14 cellular contexts compared by ENCODE assay signal in the genomic region with DNA sequence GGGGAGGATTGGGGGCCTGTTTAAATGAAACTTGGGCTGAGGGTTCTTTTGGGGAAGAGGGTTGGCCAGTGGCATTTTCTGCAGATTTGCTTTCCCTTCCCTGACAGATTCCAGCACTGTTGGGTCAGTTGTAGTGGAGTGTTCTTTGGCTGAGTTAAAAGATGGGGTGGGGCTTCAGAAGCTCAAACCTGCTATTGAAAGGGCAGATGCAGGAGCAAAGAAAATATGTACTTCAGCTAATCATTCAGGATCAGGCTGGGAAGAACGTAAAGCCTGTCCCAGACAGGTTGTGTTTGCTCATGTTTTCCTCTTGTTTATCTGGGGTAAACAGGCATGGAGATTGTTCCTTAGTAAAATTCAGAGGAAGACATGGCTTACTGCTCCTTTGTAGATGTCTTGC. TPM values are rescaled to one million over a fixed set of nuclear protein-coding genes. Genes with fewer than 3 reads are reported as not detected.
DNase-seq lines count a peak whose midpoint lies in the region; ATAC-seq and TF ChIP-seq lines count a peak whose summit lies in the region.
"Had no signal": no experiment of that assay in that cellular context is flagged by ENCODE, and none has a peak within 500 bp of the region (broad histone marks: within the 10 kb centered on the region; RNA-seq: fewer than 3 reads in every experiment).

No MANE protein-coding gene starts in this region.

- DNase-seq in heart left ventricle (no peak), left ventricle myocardium superior (no peak), esophagus squamous epithelium (lab: John Stamatoyannopoulos, UW) (no peak), vagina (ENCODE audit: extremely low spot score in 2 of 2) (no peak), NCI-H510A (lab: John Stamatoyannopoulos, UW) (no peak)
- DNase-seq in natural killer cell treated with Interleukin-12 subunit alpha and Interleukin-12 subunit beta and Interleukin-15 and Interleukin-18, amount 100 ng/mL, for 72 hours (ENCODE audit: low spot score) = no peak
- DNase-seq: activated CD4-positive, alpha-beta T cell treated with anti-CD3 and anti-CD28 coated beads, Interleukin-2, amount 10 ng/mL, durations not matched to agents 24 days and 14 days; Calu3; Kasumi-1; NCI-H2171 treated with DMSO at 0.1 percent for 48 hours had no signal

- ATAC-seq in heart left ventricle (peak in 2 of 4 donors; percentile 29 to 32), left ventricle myocardium superior (no peak), HG03457 (IDR thresholded peaks at IDR 0.05; ENCODE audit: unreplicated experiment) (no peak)
- no peak for ATAC-seq in natural killer cell treated with Interleukin-12 subunit alpha and Interleukin-12 subunit beta and Interleukin-15 and Interleukin-18, amount 100 ng/mL, for 72 hours
- ATAC-seq: activated T-helper 17 cell treated with anti-CD3 and anti-CD28 coated beads, Interleukin-2, amount 50 U/mL, for 72 hours had no signal

- H3K4me1 Mint-ChIP-seq in nephron = peaks cover 44% of the 10 kb centered on the region
- peaks cover 0 to 3% of the 10 kb centered on the region in 2 donors for H3K4me1 Mint-ChIP-seq in natural killer cell treated with Interleukin-12 subunit alpha and Interleukin-12 subunit beta and Interleukin-15 and Interleukin-18, amount 100 ng/mL, for 72 hours (ENCODE audit: low read depth in 2 of 2)
- H3K4me1 Mint-ChIP-seq: activated T-helper 17 cell treated with anti-CD3 and anti-CD28 coated beads, Interleukin-2, amount 50 U/mL, for 72 hours had no signal

- intact Hi-C loops in heart left ventricle (cut with DNase I) = loop anchor here in 7 of 10 donors (10.0 kb wide), 3 partner anchors 50 to 120 kb away; no protein-coding TSS in a partner anchor
- intact Hi-C loops in left ventricle myocardium superior (cut with micrococcal nuclease) = no loop called here
- intact Hi-C loops in esophagus squamous epithelium (cut with DNase I) = no loop called here
- intact Hi-C loops in vagina (cut with DNase I) = no loop called here

- H3K9me3 ChIP-seq in heart left ventricle = no peaks in the 10 kb centered on the region
- no peaks in the 10 kb centered on the region for H3K9me3 ChIP-seq in esophagus squamous epithelium
- H3K9me3 ChIP-seq in vagina = no peaks in the 10 kb centered on the region

- peak overlapping the region; percentile 51 to 78 (median 70) for H3K4me3 Mint-ChIP-seq in nephron
- no peak overlapping the region for H3K4me3 Mint-ChIP-seq in natural killer cell treated with Interleukin-12 subunit alpha and Interleukin-12 subunit beta and Interleukin-15 and Interleukin-18, amount 100 ng/mL, for 72 hours
- H3K4me3 Mint-ChIP-seq: activated CD4-positive, alpha-beta T cell treated with anti-CD3 and anti-CD28 coated beads, Interleukin-2, amount 10 ng/mL, durations not matched to agents 24 days and 14 days; activated T-helper 17 cell treated with anti-CD3 and anti-CD28 coated beads, Interleukin-2, amount 50 U/mL, for 72 hours had no signal

- TF ChIP-seq POLR2A in heart left ventricle (IDR thresholded peaks at IDR 0.05) = no peak
- TF ChIP-seq POLR2A in esophagus squamous epithelium (IDR thresholded peaks at IDR 0.05) = no peak
- TF ChIP-seq POLR2A in vagina (IDR thresholded peaks at IDR 0.05) = no peak

- TF ChIP-seq CTCF in heart left ventricle (IDR thresholded peaks at IDR 0.05) = no peak
- no peak for TF ChIP-seq CTCF in esophagus squamous epithelium (IDR thresholded peaks at IDR 0.05)
- no peak for TF ChIP-seq CTCF in nephron (IDR thresholded peaks at IDR 0.05; ENCODE audit: unreplicated experiment in 3 of 3)
- no peak for TF ChIP-seq CTCF in vagina (IDR thresholded peaks at IDR 0.05)

- H3K36me3 ChIP-seq in heart left ventricle (peaks cover 0 to 3% (median 0%) of the 10 kb centered on the region in 9 donors), esophagus squamous epithelium (peaks cover 0 to 18% (median 0%) of the 10 kb centered on the region in 3 donors), vagina (no peaks in the 10 kb centered on the region)

- peak overlapping the region in 2 of 3 experiments; percentile 17 to 50 for H3K27ac Mint-ChIP-seq in nephron
- no peak overlapping the region for H3K27ac Mint-ChIP-seq in natural killer cell treated with Interleukin-12 subunit alpha and Interleukin-12 subunit beta and Interleukin-15 and Interleukin-18, amount 100 ng/mL, for 72 hours
- H3K27ac Mint-ChIP-seq: activated CD4-positive, alpha-beta T cell treated with anti-CD3 and anti-CD28 coated beads, Interleukin-2, amount 10 ng/mL, durations not matched to agents 24 days and 14 days; activated T-helper 17 cell treated with anti-CD3 and anti-CD28 coated beads, Interleukin-2, amount 50 U/mL, for 72 hours had no signal

- peak overlapping the region in 10 of 12 donors; percentile 75 to 89 (median 82) for H3K4me3 ChIP-seq in heart left ventricle
- peak overlapping the region; percentile 58 to 91 (median 74) for H3K4me3 ChIP-seq in esophagus squamous epithelium
- peak overlapping the region in 1 of 2 donors; percentile 70 for H3K4me3 ChIP-seq in vagina

- peaks cover 0 to 62% (median 29%) of the 10 kb centered on the region in 12 donors for H3K4me1 ChIP-seq in heart left ventricle
- peaks cover 25 to 64% (median 26%) of the 10 kb centered on the region in 3 donors for H3K4me1 ChIP-seq in esophagus squamous epithelium
- peaks cover 25% of the 10 kb centered on the region for H3K4me1 ChIP-seq in vagina

- H3K27ac ChIP-seq in heart left ventricle = peak overlapping the region; percentile 38 to 98 (median 92)
- peak overlapping the region; percentile 71 to 98 (median 96) for H3K27ac ChIP-seq in esophagus squamous epithelium
- peak overlapping the region; percentile 83 for H3K27ac ChIP-seq in vagina

- WGBS in heart left ventricle, 4 donors = 37 to 59% (median 43%) methylated on average over 1 of the region's 1 CpG
- 38% methylated on average over 1 of the region's 1 CpG for WGBS in esophagus squamous epithelium, 2 donors

- peaks cover 3% of the 10 kb centered on the region for H3K27me3 Mint-ChIP-seq in nephron (ENCODE audit: low read depth)
- H3K27me3 Mint-ChIP-seq in natural killer cell treated with Interleukin-12 subunit alpha and Interleukin-12 subunit beta and Interleukin-15 and Interleukin-18, amount 100 ng/mL, for 72 hours = peaks cover 36 to 63% of the 10 kb centered on the region in 2 donors

- no peaks in the 10 kb centered on the region for H3K36me3 Mint-ChIP-seq in nephron (ENCODE audit: low read depth)
- no peaks in the 10 kb centered on the region for H3K36me3 Mint-ChIP-seq in natural killer cell treated with Interleukin-12 subunit alpha and Interleukin-12 subunit beta and Interleukin-15 and Interleukin-18, amount 100 ng/mL, for 72 hours

- no peaks in the 10 kb centered on the region for H3K27me3 ChIP-seq in heart left ventricle
- H3K27me3 ChIP-seq in esophagus squamous epithelium = peaks cover 0 to 3% (median 0%) of the 10 kb centered on the region in 4 donors
- H3K27me3 ChIP-seq in vagina = no peaks in the 10 kb centered on the region

- H3K9me3 Mint-ChIP-seq in nephron = no peaks in the 10 kb centered on the region
- no peaks in the 10 kb centered on the region for H3K9me3 Mint-ChIP-seq in natural killer cell treated with Interleukin-12 subunit alpha and Interleukin-12 subunit beta and Interleukin-15 and Interleukin-18, amount 100 ng/mL, for 72 hours
- H3K9me3 Mint-ChIP-seq: activated CD4-positive, alpha-beta T cell treated with anti-CD3 and anti-CD28 coated beads, Interleukin-2, amount 10 ng/mL, durations not matched to agents 24 days and 14 days; activated T-helper 17 cell treated with anti-CD3 and anti-CD28 coated beads, Interleukin-2, amount 50 U/mL, for 72 hours had no signal

RNA-seq across cellular contexts. Expression of a gene that starts 2.5 kb away (rescaled TPM):
- 10 to 100 TPM; 19.0 to 47.5 (median 29.8) TPM for total RNA-seq in heart left ventricle
- polyA plus RNA-seq in heart left ventricle = 10 to 100 TPM; 10.7 to 12.7 TPM
- total RNA-seq in left ventricle myocardium superior = 31.8 TPM
- 100 to 1,000 TPM in 1 of 4 donors, 10 to 100 TPM in 3; 55.3 to 118 (median 79.6) TPM for total RNA-seq in esophagus squamous epithelium
- 86.4 TPM for total RNA-seq in vagina
- under 1 TPM; 0.17 to 0.20 TPM for total RNA-seq in natural killer cell treated with Interleukin-12 subunit alpha and Interleukin-12 subunit beta and Interleukin-15 and Interleukin-18, amount 100 ng/mL, for 72 hours
- total RNA-seq: OCI-LY7 had no signal

Comparison
In these comparisons a context has a peak if more than half of its experiments do, and no peak if none do; other contexts are left out.
1. intact Hi-C loops: an anchor here in heart left ventricle (10.0 kb wide); none called in left ventricle myocardium superior, esophagus squamous epithelium and vagina.
2. H3K27ac Mint-ChIP-seq: peak in nephron (2 of 3); none in natural killer cell treated with Interleukin-12 subunit alpha and Interleukin-12 subunit beta and Interleukin-15 and Interleukin-18, amount 100 ng/mL, for 72 hours (0 of 2).
3. RNA of a gene that starts 2.5 kb away (total RNA-seq): 55.3 to 118 TPM in esophagus squamous epithelium, 86.4 TPM in vagina (single experiment), 31.8 TPM in left ventricle myocardium superior (single experiment) and 19.0 to 47.5 TPM in heart left ventricle; 0.17 to 0.20 TPM in natural killer cell treated with Interleukin-12 subunit alpha and Interleukin-12 subunit beta and Interleukin-15 and Interleukin-18, amount 100 ng/mL, for 72 hours; every median in the first group is over 10 times any median in the second.
4. Peak in every context shown above with its lines, with median percentiles within 50 percentile points of each other: H3K27ac ChIP-seq.